ENCODE assay signal across 8 cellular contexts in the genomic region with DNA sequence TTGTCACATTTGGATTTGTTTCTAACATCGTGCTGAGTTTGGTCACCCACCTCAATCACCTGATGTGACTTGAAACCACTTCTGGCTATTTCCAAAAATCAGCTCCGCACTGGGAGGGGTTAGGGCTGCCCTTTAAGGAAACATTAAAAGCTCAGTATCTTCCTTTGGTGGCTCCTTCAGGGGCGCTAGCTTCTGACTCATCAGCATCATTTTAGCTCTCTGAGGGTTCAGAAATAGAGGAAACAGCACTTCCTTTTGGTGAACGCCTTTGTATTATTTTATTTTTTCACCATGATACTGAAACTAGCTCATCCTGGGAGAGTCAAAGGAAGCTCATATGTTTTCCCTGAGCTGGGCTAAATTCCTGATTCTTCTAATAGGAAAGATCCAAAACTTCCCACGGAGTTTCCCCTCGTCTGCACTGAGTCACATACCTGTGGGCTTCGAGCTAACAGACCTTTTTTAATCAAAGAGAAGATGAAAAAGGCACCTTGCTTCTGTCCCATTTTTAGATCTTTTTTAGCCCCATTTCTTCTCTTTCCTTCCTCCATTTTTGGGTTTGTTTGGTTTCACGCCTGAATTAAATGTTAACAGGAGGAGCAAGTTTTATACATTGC. TPM values are rescaled to one million over a fixed set of nuclear protein-coding genes. Genes with fewer than 3 reads are reported as not detected.
A peak's percentile ranks its signal among the peaks of the same experiment; 100 is the strongest.
DNase-seq lines count a peak whose midpoint lies in the region; ATAC-seq and TF ChIP-seq lines count a peak whose summit lies in the region.

No MANE protein-coding gene starts in this region.

- no peak overlapping the region for H3K27ac ChIP-seq in Panc1 (ENCODE audit: low read length)
- no peak overlapping the region for H3K27ac ChIP-seq in lower lobe of right lung

- intact Hi-C loops in Panc1 (cut with micrococcal nuclease; ENCODE audit: unreplicated experiment): no loop called here
- intact Hi-C loops in lower lobe of right lung (cut with DNase I): no loop called here

- in situ Hi-C loops in Panc1 (cut with HindIII; ENCODE audit: low pct_unique_long_range_greater_than_20kb, low sequenced_read_pairs): no loop called here

- no TSS peak for BruUV-seq in Panc1 (replicated peaks; lab: Mats Ljungman, UMichigan)

- H3K9me3 ChIP-seq in Panc1 (ENCODE audit: control insufficient read depth, insufficient read depth, low read depth, low read length) (no peaks in the 10 kb centered on the region), lower lobe of right lung (peaks cover 8% of the 10 kb centered on the region)

- peak; percentile 2 for DNase-seq in activated effector memory CD4-positive, alpha-beta T cell treated with Interleukin-2 at 50 U/mL for 16 hours
- DNase-seq in activated effector memory CD4-positive, alpha-beta T cell treated with anti-CD3 and anti-CD28 coated beads, Interleukin-2, amount 50 U/mL, for 16 hours: no peak
- DNase-seq in Panc1 (ENCODE audit: low read depth, low spot score) (no peak), middle frontal gyrus (ENCODE audit: extremely low spot score, low spot score) (peak; percentile 25), lower lobe of right lung (no peak), NCI-H82 treated with DMSO at 0.1 percent for 48 hours (lab: John Stamatoyannopoulos, UW; ENCODE audit: unreplicated experiment) (no peak)
- DNase-seq in stimulated activated CD4-positive, alpha-beta T cell treated with anti-CD3 and anti-CD28 coated beads, Interleukin-2, amount 100 ng/mL, for 48 hours: no peak

- ATAC-seq in HG02870 (IDR thresholded peaks at IDR 0.05; ENCODE audit: unreplicated experiment) (peak; percentile 89), Panc1 (0 out of 2 replicates have a peak, but pooled peaks have one; percentile 22), lower lobe of right lung (no peak)

- CTCF ChIA-PET in Panc1 (lab: Charles Lee): no interaction called here

- H3K4me3 ChIP-seq in Panc1 (ENCODE audit: low read depth in 2 of 2, low read length in 2 of 2): no peak overlapping the region
- H3K4me3 ChIP-seq in lower lobe of right lung: no peak overlapping the region

- TF ChIP-seq CTCF in Panc1 (IDR thresholded peaks at IDR 0.05) (no peak), lower lobe of right lung (IDR thresholded peaks at IDR 0.05) (no peak)

- POLR2A ChIA-PET in Panc1 (lab: Charles Lee): no interaction called here

- H3K4me1 ChIP-seq in Panc1 (ENCODE audit: control insufficient read depth, insufficient read depth, low read length): no peaks in the 10 kb centered on the region
- peaks cover 29% of the 10 kb centered on the region for H3K4me1 ChIP-seq in lower lobe of right lung

- H3K36me3 ChIP-seq in Panc1 (ENCODE audit: control insufficient read depth, insufficient read depth, low read length) (no peaks in the 10 kb centered on the region), lower lobe of right lung (no peaks in the 10 kb centered on the region)

- H3K27me3 ChIP-seq in Panc1 (ENCODE audit: control insufficient read depth, insufficient read depth, low read length) (peaks cover 3% of the 10 kb centered on the region; the same call in 1 of the 2 replicates), lower lobe of right lung (ENCODE audit: low read depth) (no peaks in the 10 kb centered on the region)

RNA-seq across cellular contexts. Expression of gene ROPN1L, which starts 48.2 kb away (rescaled TPM):
- total RNA-seq in Panc1 (2021; ENCODE audit: unreplicated experiment) (3.0 TPM), lower lobe of right lung (11.5 TPM)
- 3.3 TPM for polyA plus RNA-seq in Panc1 (2012; ENCODE audit: insufficient read length)

Comparison
In these comparisons a context has a peak if more than half of its experiments do, and no peak if none do; other contexts are left out.
1. DNase-seq: peak in activated effector memory CD4-positive, alpha-beta T cell treated with Interleukin-2 at 50 U/mL for 16 hours (single experiment) and middle frontal gyrus (single experiment); none in activated effector memory CD4-positive, alpha-beta T cell treated with anti-CD3 and anti-CD28 coated beads, Interleukin-2, amount 50 U/mL, for 16 hours (single experiment), Panc1 (single experiment), lower lobe of right lung (single experiment), NCI-H82 treated with DMSO at 0.1 percent for 48 hours (single experiment) and stimulated activated CD4-positive, alpha-beta T cell treated with anti-CD3 and anti-CD28 coated beads, Interleukin-2, amount 100 ng/mL, for 48 hours (0 of 2).
2. ATAC-seq: peak in HG02870 (single experiment) and Panc1 (single experiment); none in lower lobe of right lung (0 of 2).